Comparison of ENCODE assay signal across 2 cellular contexts in genomic region chr2:97355887-97356286, GRCh38.
TF ChIP-seq lines count a peak whose summit lies in the region.

No MANE protein-coding gene starts in this region.

TF ChIP-seq in HepG2, 621 proteins besides CTCF, POLR2A, EP300 and RAD21:
- TF ChIP-seq PHF8 (CRISPR knock-in tag; IDR thresholded peaks at IDR 0.05) (no peak), STAG1 (CRISPR knock-in tag; IDR thresholded peaks at IDR 0.05) (peak; percentile 50)

TF ChIP-seq in H1, 55 proteins besides CTCF, POLR2A, EP300 and RAD21:
- TF ChIP-seq TAF7 (optimal IDR thresholded peaks at IDR 0.05; ENCODE audit: borderline replicate concordance, low read depth, low read length) (no peak), CHD2 (IDR thresholded peaks at IDR 0.05; ENCODE audit: low read length) (no peak), SIRT6 (IDR thresholded peaks at IDR 0.05; ENCODE audit: low read length) (no peak)
- TF ChIP-seq, protein P1, sequence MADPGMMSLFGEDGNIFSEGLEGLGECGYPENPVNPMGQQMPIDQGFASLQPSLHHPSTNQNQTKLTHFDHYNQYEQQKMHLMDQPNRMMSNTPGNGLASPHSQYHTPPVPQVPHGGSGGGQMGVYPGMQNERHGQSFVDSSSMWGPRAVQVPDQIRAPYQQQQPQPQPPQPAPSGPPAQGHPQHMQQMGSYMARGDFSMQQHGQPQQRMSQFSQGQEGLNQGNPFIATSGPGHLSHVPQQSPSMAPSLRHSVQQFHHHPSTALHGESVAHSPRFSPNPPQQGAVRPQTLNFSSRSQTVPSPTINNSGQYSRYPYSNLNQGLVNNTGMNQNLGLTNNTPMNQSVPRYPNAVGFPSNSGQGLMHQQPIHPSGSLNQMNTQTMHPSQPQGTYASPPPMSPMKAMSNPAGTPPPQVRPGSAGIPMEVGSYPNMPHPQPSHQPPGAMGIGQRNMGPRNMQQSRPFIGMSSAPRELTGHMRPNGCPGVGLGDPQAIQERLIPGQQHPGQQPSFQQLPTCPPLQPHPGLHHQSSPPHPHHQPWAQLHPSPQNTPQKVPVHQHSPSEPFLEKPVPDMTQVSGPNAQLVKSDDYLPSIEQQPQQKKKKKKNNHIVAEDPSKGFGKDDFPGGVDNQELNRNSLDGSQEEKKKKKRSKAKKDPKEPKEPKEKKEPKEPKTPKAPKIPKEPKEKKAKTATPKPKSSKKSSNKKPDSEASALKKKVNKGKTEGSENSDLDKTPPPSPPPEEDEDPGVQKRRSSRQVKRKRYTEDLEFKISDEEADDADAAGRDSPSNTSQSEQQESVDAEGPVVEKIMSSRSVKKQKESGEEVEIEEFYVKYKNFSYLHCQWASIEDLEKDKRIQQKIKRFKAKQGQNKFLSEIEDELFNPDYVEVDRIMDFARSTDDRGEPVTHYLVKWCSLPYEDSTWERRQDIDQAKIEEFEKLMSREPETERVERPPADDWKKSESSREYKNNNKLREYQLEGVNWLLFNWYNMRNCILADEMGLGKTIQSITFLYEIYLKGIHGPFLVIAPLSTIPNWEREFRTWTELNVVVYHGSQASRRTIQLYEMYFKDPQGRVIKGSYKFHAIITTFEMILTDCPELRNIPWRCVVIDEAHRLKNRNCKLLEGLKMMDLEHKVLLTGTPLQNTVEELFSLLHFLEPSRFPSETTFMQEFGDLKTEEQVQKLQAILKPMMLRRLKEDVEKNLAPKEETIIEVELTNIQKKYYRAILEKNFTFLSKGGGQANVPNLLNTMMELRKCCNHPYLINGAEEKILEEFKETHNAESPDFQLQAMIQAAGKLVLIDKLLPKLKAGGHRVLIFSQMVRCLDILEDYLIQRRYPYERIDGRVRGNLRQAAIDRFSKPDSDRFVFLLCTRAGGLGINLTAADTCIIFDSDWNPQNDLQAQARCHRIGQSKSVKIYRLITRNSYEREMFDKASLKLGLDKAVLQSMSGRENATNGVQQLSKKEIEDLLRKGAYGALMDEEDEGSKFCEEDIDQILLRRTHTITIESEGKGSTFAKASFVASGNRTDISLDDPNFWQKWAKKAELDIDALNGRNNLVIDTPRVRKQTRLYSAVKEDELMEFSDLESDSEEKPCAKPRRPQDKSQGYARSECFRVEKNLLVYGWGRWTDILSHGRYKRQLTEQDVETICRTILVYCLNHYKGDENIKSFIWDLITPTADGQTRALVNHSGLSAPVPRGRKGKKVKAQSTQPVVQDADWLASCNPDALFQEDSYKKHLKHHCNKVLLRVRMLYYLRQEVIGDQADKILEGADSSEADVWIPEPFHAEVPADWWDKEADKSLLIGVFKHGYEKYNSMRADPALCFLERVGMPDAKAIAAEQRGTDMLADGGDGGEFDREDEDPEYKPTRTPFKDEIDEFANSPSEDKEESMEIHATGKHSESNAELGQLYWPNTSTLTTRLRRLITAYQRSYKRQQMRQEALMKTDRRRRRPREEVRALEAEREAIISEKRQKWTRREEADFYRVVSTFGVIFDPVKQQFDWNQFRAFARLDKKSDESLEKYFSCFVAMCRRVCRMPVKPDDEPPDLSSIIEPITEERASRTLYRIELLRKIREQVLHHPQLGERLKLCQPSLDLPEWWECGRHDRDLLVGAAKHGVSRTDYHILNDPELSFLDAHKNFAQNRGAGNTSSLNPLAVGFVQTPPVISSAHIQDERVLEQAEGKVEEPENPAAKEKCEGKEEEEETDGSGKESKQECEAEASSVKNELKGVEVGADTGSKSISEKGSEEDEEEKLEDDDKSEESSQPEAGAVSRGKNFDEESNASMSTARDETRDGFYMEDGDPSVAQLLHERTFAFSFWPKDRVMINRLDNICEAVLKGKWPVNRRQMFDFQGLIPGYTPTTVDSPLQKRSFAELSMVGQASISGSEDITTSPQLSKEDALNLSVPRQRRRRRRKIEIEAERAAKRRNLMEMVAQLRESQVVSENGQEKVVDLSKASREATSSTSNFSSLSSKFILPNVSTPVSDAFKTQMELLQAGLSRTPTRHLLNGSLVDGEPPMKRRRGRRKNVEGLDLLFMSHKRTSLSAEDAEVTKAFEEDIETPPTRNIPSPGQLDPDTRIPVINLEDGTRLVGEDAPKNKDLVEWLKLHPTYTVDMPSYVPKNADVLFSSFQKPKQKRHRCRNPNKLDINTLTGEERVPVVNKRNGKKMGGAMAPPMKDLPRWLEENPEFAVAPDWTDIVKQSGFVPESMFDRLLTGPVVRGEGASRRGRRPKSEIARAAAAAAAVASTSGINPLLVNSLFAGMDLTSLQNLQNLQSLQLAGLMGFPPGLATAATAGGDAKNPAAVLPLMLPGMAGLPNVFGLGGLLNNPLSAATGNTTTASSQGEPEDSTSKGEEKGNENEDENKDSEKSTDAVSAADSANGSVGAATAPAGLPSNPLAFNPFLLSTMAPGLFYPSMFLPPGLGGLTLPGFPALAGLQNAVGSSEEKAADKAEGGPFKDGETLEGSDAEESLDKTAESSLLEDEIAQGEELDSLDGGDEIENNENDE (IDR thresholded peaks at IDR 0.05; ENCODE audit: insufficient replicate concordance, low read length): no peak
